Comparison of ENCODE assay signal across 1 cellular context in genomic region chr11:130720232-130720787, GRCh38.
TF ChIP-seq lines count a peak whose summit lies in the region.

No MANE protein-coding gene starts in this region.

TF ChIP-seq in GM23338, 12 proteins besides CTCF, POLR2A, EP300 and RAD21 (continued from another document):
- TF ChIP-seq ZNF462 (CRISPR knock-in tag; IDR thresholded peaks at IDR 0.05) = no peak
- no peak for TF ChIP-seq STAT1 (IDR thresholded peaks at IDR 0.05; ENCODE audit: unreplicated experiment)
- TF ChIP-seq, protein P1, sequence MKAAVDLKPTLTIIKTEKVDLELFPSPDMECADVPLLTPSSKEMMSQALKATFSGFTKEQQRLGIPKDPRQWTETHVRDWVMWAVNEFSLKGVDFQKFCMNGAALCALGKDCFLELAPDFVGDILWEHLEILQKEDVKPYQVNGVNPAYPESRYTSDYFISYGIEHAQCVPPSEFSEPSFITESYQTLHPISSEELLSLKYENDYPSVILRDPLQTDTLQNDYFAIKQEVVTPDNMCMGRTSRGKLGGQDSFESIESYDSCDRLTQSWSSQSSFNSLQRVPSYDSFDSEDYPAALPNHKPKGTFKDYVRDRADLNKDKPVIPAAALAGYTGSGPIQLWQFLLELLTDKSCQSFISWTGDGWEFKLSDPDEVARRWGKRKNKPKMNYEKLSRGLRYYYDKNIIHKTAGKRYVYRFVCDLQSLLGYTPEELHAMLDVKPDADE (IDR thresholded peaks at IDR 0.05) = no peak
- TF ChIP-seq, protein P2, sequence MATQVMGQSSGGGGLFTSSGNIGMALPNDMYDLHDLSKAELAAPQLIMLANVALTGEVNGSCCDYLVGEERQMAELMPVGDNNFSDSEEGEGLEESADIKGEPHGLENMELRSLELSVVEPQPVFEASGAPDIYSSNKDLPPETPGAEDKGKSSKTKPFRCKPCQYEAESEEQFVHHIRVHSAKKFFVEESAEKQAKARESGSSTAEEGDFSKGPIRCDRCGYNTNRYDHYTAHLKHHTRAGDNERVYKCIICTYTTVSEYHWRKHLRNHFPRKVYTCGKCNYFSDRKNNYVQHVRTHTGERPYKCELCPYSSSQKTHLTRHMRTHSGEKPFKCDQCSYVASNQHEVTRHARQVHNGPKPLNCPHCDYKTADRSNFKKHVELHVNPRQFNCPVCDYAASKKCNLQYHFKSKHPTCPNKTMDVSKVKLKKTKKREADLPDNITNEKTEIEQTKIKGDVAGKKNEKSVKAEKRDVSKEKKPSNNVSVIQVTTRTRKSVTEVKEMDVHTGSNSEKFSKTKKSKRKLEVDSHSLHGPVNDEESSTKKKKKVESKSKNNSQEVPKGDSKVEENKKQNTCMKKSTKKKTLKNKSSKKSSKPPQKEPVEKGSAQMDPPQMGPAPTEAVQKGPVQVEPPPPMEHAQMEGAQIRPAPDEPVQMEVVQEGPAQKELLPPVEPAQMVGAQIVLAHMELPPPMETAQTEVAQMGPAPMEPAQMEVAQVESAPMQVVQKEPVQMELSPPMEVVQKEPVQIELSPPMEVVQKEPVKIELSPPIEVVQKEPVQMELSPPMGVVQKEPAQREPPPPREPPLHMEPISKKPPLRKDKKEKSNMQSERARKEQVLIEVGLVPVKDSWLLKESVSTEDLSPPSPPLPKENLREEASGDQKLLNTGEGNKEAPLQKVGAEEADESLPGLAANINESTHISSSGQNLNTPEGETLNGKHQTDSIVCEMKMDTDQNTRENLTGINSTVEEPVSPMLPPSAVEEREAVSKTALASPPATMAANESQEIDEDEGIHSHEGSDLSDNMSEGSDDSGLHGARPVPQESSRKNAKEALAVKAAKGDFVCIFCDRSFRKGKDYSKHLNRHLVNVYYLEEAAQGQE (IDR thresholded peaks at IDR 0.05; ENCODE audit: unreplicated experiment) = no peak
- no peak for TF ChIP-seq NANOG (IDR thresholded peaks at IDR 0.05; ENCODE audit: borderline replicate concordance)
- TF ChIP-seq ZNF331 (CRISPR knock-in tag; IDR thresholded peaks at IDR 0.05; ENCODE audit: low read depth) = no peak
- no peak for TF ChIP-seq ZNF114 (CRISPR knock-in tag; IDR thresholded peaks at IDR 0.05)
